ENCODE assay signal across 8 cellular contexts in genomic region chr3:152257246-152258074, GRCh38. TPM values are rescaled to one million over a fixed set of nuclear protein-coding genes. Genes with fewer than 3 reads are reported as not detected.
DNase-seq lines count a peak whose midpoint lies in the region; ATAC-seq, FAIRE-seq and TF ChIP-seq lines count a peak whose summit lies in the region.

No MANE protein-coding gene starts in this region.

- TF ChIP-seq RAD21 in A549 (conservative IDR thresholded peaks at IDR 0.05 in 1 of 2, IDR thresholded peaks at IDR 0.05 in 1 of 2), result no peak

- no peak for TF ChIP-seq POLR2A in A549 (IDR thresholded peaks at IDR 0.05; ENCODE audit: low read length)

- CTCF ChIA-PET in A549 (lab: Yijun Ruan, JAX) (interaction anchor here (0.5 kb wide), 1 partner anchor 208 kb away, joined by 3 read pairs; no protein-coding TSS in a partner anchor), HEK293T (lab: Yijun Ruan, JAX) (no interaction called here)

- H3K27me3 Mint-ChIP-seq in activated T-helper 17 cell treated with anti-CD3 and anti-CD28 coated beads, Interleukin-2, amount 50 U/mL, for 72 hours, result no peaks in the 10 kb centered on the region

- ATAC-seq in A549 (no peak), GM18907 (IDR thresholded peaks at IDR 0.05; ENCODE audit: unreplicated experiment) (peak; percentile 84), HG03060 (IDR thresholded peaks at IDR 0.05; ENCODE audit: low read depth, unreplicated experiment) (peak; percentile 66)
- peak; percentile 31 for ATAC-seq in activated T-helper 17 cell treated with anti-CD3 and anti-CD28 coated beads, Interleukin-2, amount 50 U/mL, for 72 hours (replicated peaks)

- H3K4me1 ChIP-seq in A549 (peaks cover 29% of the 10 kb centered on the region), small intestine (ENCODE audit: control insufficient read depth in 2 of 2, insufficient read depth in 1 of 2, low read depth in 1 of 2, low read length in 1 of 2) (peaks cover 3% of the 10 kb centered on the region in 2 donors)

- FAIRE-seq in A549 (lab: Jason Lieb, UNC) (no peak), small intestine (lab: Jason Lieb, UNC) (no peak)

- 82% methylated on average over 6 of the region's 6 CpGs for WGBS in A549 (ENCODE audit: missing lambda C conversion rate)
- 56 to 83% (median 66%) methylated on average over 6 of the region's 6 CpGs for WGBS in small intestine, 3 donors

- DNase-seq in A549 (ENCODE audit: low read depth in 1 of 2, low spot score in 1 of 2) (no peak), small intestine (peak; percentile 38), HEK293T (ENCODE audit: extremely low spot score) (no peak), ecto neural progenitor cell (ENCODE audit: low spot score) (no peak)
- DNase-seq in stimulated activated CD4-positive, alpha-beta T cell treated with anti-CD3 and anti-CD28 coated beads, Interleukin-1b, Interleukin-23, amount 100 ng/mL, for 48 hours, result no peak

- POLR2A ChIA-PET in A549 (lab: Yijun Ruan, JAX), result interaction anchor here (1.9 kb wide), 1 partner anchor 11 kb away, joined by 12 read pairs; the partner anchor contains the start of gene MBNL1
- POLR2A ChIA-PET in HEK293T (lab: Yijun Ruan, JAX), result no interaction called here

- H3K9me3 Mint-ChIP-seq in activated T-helper 17 cell treated with anti-CD3 and anti-CD28 coated beads, Interleukin-2, amount 50 U/mL, for 72 hours, result no peaks in the 10 kb centered on the region

- H3K36me3 ChIP-seq in small intestine (ENCODE audit: control insufficient read depth in 2 of 2, insufficient read depth in 2 of 2, low read length in 2 of 2), result no peaks in the 10 kb centered on the region

- H3K4me3 ChIP-seq in A549 (no peak overlapping the region), small intestine (ENCODE audit: low read depth in 1 of 2, low read length in 2 of 2) (no peak overlapping the region)

- H3K4me1 Mint-ChIP-seq in activated T-helper 17 cell treated with anti-CD3 and anti-CD28 coated beads, Interleukin-2, amount 50 U/mL, for 72 hours, result peaks cover 54% of the 10 kb centered on the region

- H3K27ac ChIP-seq in A549 (peak overlapping the region; percentile 46 to 51; a peak in 4 of 6 replicates), small intestine (ENCODE audit: low read depth in 1 of 2, low read length in 1 of 2) (peak overlapping the region in 1 of 2 donors; percentile 72)

- no peaks in the 10 kb centered on the region for H3K27me3 ChIP-seq in small intestine (ENCODE audit: control insufficient read depth in 2 of 2, insufficient read depth in 2 of 2, low read length in 2 of 2)

- no peak for TF ChIP-seq EP300 in A549 (IDR thresholded peaks at IDR 0.05)

- TF ChIP-seq CTCF in A549 (IDR thresholded peaks at IDR 0.05), result no peak

- peak overlapping the region; percentile 72 for H3K4me2 ChIP-seq in A549

- peaks cover 21% of the 10 kb centered on the region for H3K36me3 Mint-ChIP-seq in activated T-helper 17 cell treated with anti-CD3 and anti-CD28 coated beads, Interleukin-2, amount 50 U/mL, for 72 hours (ENCODE audit: low read depth)

- peak overlapping the region; percentile 75 for H3K4me3 Mint-ChIP-seq in activated T-helper 17 cell treated with anti-CD3 and anti-CD28 coated beads, Interleukin-2, amount 50 U/mL, for 72 hours

- peak overlapping the region; percentile 99 for H3K27ac Mint-ChIP-seq in activated T-helper 17 cell treated with anti-CD3 and anti-CD28 coated beads, Interleukin-2, amount 50 U/mL, for 72 hours

- H3K9me3 ChIP-seq in A549 (no peaks in the 10 kb centered on the region), small intestine (ENCODE audit: control insufficient read depth, low read depth) (no peaks in the 10 kb centered on the region)

TF ChIP-seq in A549, 52 proteins besides CTCF, POLR2A, EP300 and RAD21 (continues in another document):
- TF ChIP-seq PBX3 (IDR thresholded peaks at IDR 0.05) (no peak), E2F6 (IDR thresholded peaks at IDR 0.05; ENCODE audit: borderline replicate concordance, low read depth) (no peak), EHMT2 (IDR thresholded peaks at IDR 0.05; ENCODE audit: low read depth) (no peak), HMGXB4 (CRISPR knock-in tag; IDR thresholded peaks at IDR 0.05; ENCODE audit: borderline replicate concordance) (no peak), ZFP36 (IDR thresholded peaks at IDR 0.05; ENCODE audit: borderline replicate concordance, partially characterized antibody) (no peak), KDM1A (IDR thresholded peaks at IDR 0.05; ENCODE audit: low read depth) (no peak), SREBF2 (IDR thresholded peaks at IDR 0.05) (no peak)

TF ChIP-seq in HEK293T, 16 proteins besides CTCF, POLR2A, EP300 and RAD21:
- no peak for TF ChIP-seq FOXM1 (IDR thresholded peaks at IDR 0.05; ENCODE audit: borderline replicate concordance)
TF ChIP-seq in HEK293T: peak in this region for 0.

RNA-seq across cellular contexts. Expression of gene MBNL1, which starts 11.3 kb away (rescaled TPM):
- polyA plus RNA-seq in A549 (2011; rRNA removed) (92.5 and 114 TPM in 2 replicates), A549 (2017; fragmentation: RNase III; extraction: RNeasy Plus Mini Kit Qiagen cat#74134 plus additional on column Dnase treatment) (59.6 to 60.5 TPM (median 59.9 TPM) in 3 replicates), small intestine (10 to 100 TPM; 39.6 to 41.2 (median 40.0) TPM)
- 38.1 and 53.4 TPM in 2 replicates for polyA plus RNA-seq in A549 (2012; cell fraction: cytosol; rRNA removed)
- 23.1 and 23.7 TPM in 2 replicates for polyA plus RNA-seq in A549 (2012; cell fraction: nucleus; rRNA removed)
- polyA minus RNA-seq in A549 (2011; rRNA and poly(A)+ RNA removed), result 330 and 339 TPM in 2 replicates
- total RNA-seq in activated T-helper 17 cell treated with anti-CD3 and anti-CD28 coated beads, Interleukin-2, amount 50 U/mL, for 72 hours, result 100 to 1,000 TPM; 322 to 452 TPM

Comparison
In these comparisons a context has a peak if more than half of its experiments do, and no peak if none do; other contexts are left out.
1. ATAC-seq: peak in GM18907 (single experiment), HG03060 (single experiment) and activated T-helper 17 cell treated with anti-CD3 and anti-CD28 coated beads, Interleukin-2, amount 50 U/mL, for 72 hours (single experiment); none in A549 (0 of 2).